In the genomic region with DNA sequence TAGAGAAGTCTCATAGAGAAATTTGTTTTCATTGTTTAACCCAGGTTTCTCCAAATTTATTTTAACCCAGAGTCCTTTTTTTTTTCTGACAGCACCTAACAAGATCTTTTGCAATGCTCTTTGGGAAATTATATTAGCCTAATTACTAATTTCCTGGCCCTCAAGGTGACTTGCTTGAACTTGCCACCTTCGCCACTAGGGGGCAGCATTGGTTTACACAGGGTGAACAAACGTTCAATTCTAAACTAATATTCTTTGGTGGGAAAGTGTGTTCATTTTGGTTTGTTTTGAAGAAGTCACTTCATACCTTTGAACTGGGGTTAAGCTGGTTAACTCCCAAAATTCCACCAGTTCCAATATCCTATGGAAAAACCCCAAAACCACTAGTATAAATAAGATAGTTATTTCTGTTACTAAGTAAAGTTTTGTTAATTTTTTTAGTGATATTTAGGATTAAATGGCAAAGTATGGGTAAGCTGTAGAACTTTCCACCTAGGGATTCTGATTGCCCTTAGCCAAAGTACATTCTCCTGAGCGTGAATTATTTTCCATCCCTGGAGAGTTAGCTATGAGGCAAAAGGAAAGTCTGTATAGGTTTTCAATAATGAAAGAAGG, we compare ENCODE assay signal across 8 cellular contexts. TPM values are rescaled to one million over a fixed set of nuclear protein-coding genes. Genes with fewer than 3 reads are reported as not detected.
DNase-seq lines count a peak whose midpoint lies in the region; ATAC-seq, FAIRE-seq and TF ChIP-seq lines count a peak whose summit lies in the region.

No MANE protein-coding gene starts in this region.

- POLR2A ChIA-PET in GM10248 (lab: Yijun Ruan, JAX): no interaction called here
- POLR2A ChIA-PET in activated CD8-positive, alpha-beta T cell treated with anti-CD3 and anti-CD28 coated beads for 36 hours (lab: Charles Lee): no interaction called here

- CTCF ChIA-PET in GM10248 (lab: Yijun Ruan, JAX): interaction anchor here (0.7 to 5.0 kb wide), 24 partner anchors 10 to 472 kb away, joined by 3 to 46 read pairs (median 4); partner anchors contain the start of gene CCDC190
- CTCF ChIA-PET in activated CD8-positive, alpha-beta T cell treated with anti-CD3 and anti-CD28 coated beads for 36 hours (lab: Charles Lee): interaction anchor here (0.7 to 3.3 kb wide), 29 partner anchors 10 to 479 kb away, joined by 3 to 34 read pairs (median 3); partner anchors contain the start of gene RGS4

- H3K4me3 ChIP-seq in mucosa of descending colon: no peak overlapping the region

- TF ChIP-seq CTCF in GM10248 (IDR thresholded peaks at IDR 0.05; ENCODE audit: control extremely low read depth, extremely low read depth, low read depth, missing control alignments): peak; percentile 92
- TF ChIP-seq CTCF in activated CD8-positive, alpha-beta T cell treated with anti-CD3 and anti-CD28 coated beads for 36 hours (IDR thresholded peaks at IDR 0.05): peak; percentile 87
- TF ChIP-seq CTCF in mucosa of descending colon (IDR thresholded peaks at IDR 0.05): peak; percentile 75

- no peaks in the 10 kb centered on the region for H3K36me3 ChIP-seq in mucosa of descending colon (ENCODE audit: low read depth)

- ATAC-seq in HG03175 (IDR thresholded peaks at IDR 0.05; ENCODE audit: unreplicated experiment): peak; percentile 74
- peak; percentile 65 for ATAC-seq in activated CD8-positive, alpha-beta T cell treated with anti-CD3 and anti-CD28 coated beads for 36 hours
- peak; percentile 55 for ATAC-seq in mucosa of descending colon

- peak; percentile 4 for FAIRE-seq in endometrium (lab: Jason Lieb, UNC)

- H3K36me3 Mint-ChIP-seq in activated CD8-positive, alpha-beta T cell treated with anti-CD3 and anti-CD28 coated beads for 36 hours (ENCODE audit: low read depth): no peaks in the 10 kb centered on the region

- peak; percentile 67 for DNase-seq in GM10248 (ENCODE audit: extremely low spot score)
- peak; percentile 89 for DNase-seq in NCI-H82 (lab: John Stamatoyannopoulos, UW)
- DNase-seq in activated CD8-positive, alpha-beta T cell treated with anti-CD3 and anti-CD28 coated beads for 36 hours: peak; percentile 89
- peak; percentile 52 to 87 (median 73) for DNase-seq in mucosa of descending colon
- DNase-seq in stimulated activated CD8-positive, alpha-beta memory T cell treated with anti-CD3 and anti-CD28 coated beads, Interleukin-4, amount 100 ng/mL, for 24 hours (ENCODE audit: low read depth): peak; percentile 72
- DNase-seq in OCI-M2 (lab: John Stamatoyannopoulos, UW; ENCODE audit: unreplicated experiment): no peak

- no peaks in the 10 kb centered on the region for H3K4me1 Mint-ChIP-seq in activated CD8-positive, alpha-beta T cell treated with anti-CD3 and anti-CD28 coated beads for 36 hours (ENCODE audit: low read depth)

- H3K4me1 ChIP-seq in mucosa of descending colon (ENCODE audit: low read depth): no peaks in the 10 kb centered on the region

- H3K9me3 ChIP-seq in mucosa of descending colon: no peaks in the 10 kb centered on the region

- no peak overlapping the region for H3K27ac Mint-ChIP-seq in activated CD8-positive, alpha-beta T cell treated with anti-CD3 and anti-CD28 coated beads for 36 hours

- H3K4me3 Mint-ChIP-seq in activated CD8-positive, alpha-beta T cell treated with anti-CD3 and anti-CD28 coated beads for 36 hours: no peak overlapping the region

- no peaks in the 10 kb centered on the region for H3K9me3 Mint-ChIP-seq in activated CD8-positive, alpha-beta T cell treated with anti-CD3 and anti-CD28 coated beads for 36 hours

- H3K27me3 Mint-ChIP-seq in activated CD8-positive, alpha-beta T cell treated with anti-CD3 and anti-CD28 coated beads for 36 hours: peaks cover 7% of the 10 kb centered on the region

- intact Hi-C loops in activated CD8-positive, alpha-beta T cell treated with anti-CD3 and anti-CD28 coated beads for 36 hours (cut with micrococcal nuclease): loop anchor here (2.0 kb wide), 1 partner anchor 327 kb away; no protein-coding TSS in a partner anchor
- intact Hi-C loops in mucosa of descending colon (cut with DNase I, micrococcal nuclease): no loop called here

RNA-seq across cellular contexts. Expression of gene CCDC190, which starts 13.0 kb away (rescaled TPM):
- not detected for total RNA-seq in activated CD8-positive, alpha-beta T cell treated with anti-CD3 and anti-CD28 coated beads for 36 hours
- not detected for total RNA-seq in mucosa of descending colon

RNA-seq across cellular contexts. Expression of gene HSD17B7, which starts 57.4 kb away (rescaled TPM):
- 10 to 100 TPM; 28.8 to 31.1 TPM for total RNA-seq in activated CD8-positive, alpha-beta T cell treated with anti-CD3 and anti-CD28 coated beads for 36 hours
- 10 to 100 TPM; 20.8 to 22.2 (median 21.3) TPM for total RNA-seq in mucosa of descending colon
